10 cellular contexts compared by ENCODE assay signal in genomic region chr19:47020132-47020805, GRCh38. TPM values are rescaled to one million over a fixed set of nuclear protein-coding genes. Genes with fewer than 3 reads are reported as not detected.
DNase-seq lines count a peak whose midpoint lies in the region; ATAC-seq and TF ChIP-seq lines count a peak whose summit lies in the region.
"Had no signal": no experiment of that assay in that cellular context is flagged by ENCODE, and none has a peak within 500 bp of the region (broad histone marks: within the 10 kb centered on the region; RNA-seq: fewer than 3 reads in every experiment).

No MANE protein-coding gene starts in this region.

- H3K79me1 ChIP-seq in IMR-90 (ENCODE audit: low read depth in 1 of 2, low read length in 2 of 2): no peaks in the 10 kb centered on the region

- H3K4me1 ChIP-seq in CD4-positive, alpha-beta memory T cell (ENCODE audit: insufficient read depth, low read length): peaks cover 31% of the 10 kb centered on the region
- H3K4me1 ChIP-seq in IMR-90 (ENCODE audit: control insufficient read depth, insufficient read depth, low read length): peaks cover 4% of the 10 kb centered on the region; the same call in 1 of the 2 replicates
- peaks cover 3% of the 10 kb centered on the region for H3K4me1 ChIP-seq in osteoblast (ENCODE audit: insufficient read depth, low read length)
- peaks cover 23 to 42% (median 25%) of the 10 kb centered on the region in 3 donors for H3K4me1 ChIP-seq in esophagus squamous epithelium

- H3K4me3 ChIP-seq in CD4-positive, alpha-beta memory T cell (ENCODE audit: low read length in 2 of 2): no peak overlapping the region
- H3K4me3 ChIP-seq in IMR-90 (ENCODE audit: insufficient read depth, low read depth, low read length) (peak overlapping the region; percentile 45), osteoblast (ENCODE audit: insufficient read depth, low read length) (peak overlapping the region; percentile 69), esophagus squamous epithelium (peak overlapping the region in 2 of 4 donors; percentile 37 to 57)

- H3K9me3 ChIP-seq in CD4-positive, alpha-beta memory T cell (ENCODE audit: control insufficient read depth in 1 of 2, low read length in 2 of 2): no peaks in the 10 kb centered on the region
- H3K9me3 ChIP-seq in IMR-90 (ENCODE audit: control insufficient read depth, insufficient read depth, low read length) (no peaks in the 10 kb centered on the region), osteoblast (ENCODE audit: low read depth, low read length) (no peaks in the 10 kb centered on the region), esophagus squamous epithelium (no peaks in the 10 kb centered on the region)

- H3K9me1 ChIP-seq in IMR-90 (ENCODE audit: insufficient read depth, low read length): no peaks in the 10 kb centered on the region

- no peaks in the 10 kb centered on the region for H3K9me3 Mint-ChIP-seq in CD4-positive, alpha-beta memory T cell
- H3K9me3 Mint-ChIP-seq in effector memory CD8-positive, alpha-beta T cell: no peaks in the 10 kb centered on the region
- H3K9me3 Mint-ChIP-seq in activated T-helper 1 cell treated with anti-CD3 and anti-CD28 coated beads, Interleukin-12 subunit alpha, Interleukin-12 subunit beta, Interleukin-2, Interleukin-4 antibody, amounts not matched to agents 30 ng/mL and 10 ng/mL and 1 ng/mL, durations not matched to agents 14 hours and 24 hours and 36 hours: no peaks in the 10 kb centered on the region
- H3K9me3 Mint-ChIP-seq: natural killer cell had no signal

- dilution Hi-C loops in IMR-90 (cut with HindIII; ENCODE audit: low sequenced_read_pairs, unreplicated experiment): no loop called here

- H3K4me1 Mint-ChIP-seq in CD4-positive, alpha-beta memory T cell: peaks cover 7 to 21% (median 15%) of the 10 kb centered on the region in 4 donors
- peaks cover 6 to 12% of the 10 kb centered on the region in 2 donors for H3K4me1 Mint-ChIP-seq in effector memory CD8-positive, alpha-beta T cell (ENCODE audit: low read depth in 2 of 2)
- H3K4me1 Mint-ChIP-seq in activated T-helper 1 cell treated with anti-CD3 and anti-CD28 coated beads, Interleukin-12 subunit alpha, Interleukin-12 subunit beta, Interleukin-2, Interleukin-4 antibody, amounts not matched to agents 30 ng/mL and 10 ng/mL and 1 ng/mL, durations not matched to agents 14 hours and 24 hours and 36 hours (ENCODE audit: low read depth): peaks cover 6% of the 10 kb centered on the region

- H3K27ac Mint-ChIP-seq in CD4-positive, alpha-beta memory T cell: no peak overlapping the region
- H3K27ac Mint-ChIP-seq in effector memory CD8-positive, alpha-beta T cell: peak overlapping the region in 1 of 2 donors; percentile 51
- no peak overlapping the region for H3K27ac Mint-ChIP-seq in activated T-helper 1 cell treated with anti-CD3 and anti-CD28 coated beads, Interleukin-12 subunit alpha, Interleukin-12 subunit beta, Interleukin-2, Interleukin-4 antibody, amounts not matched to agents 30 ng/mL and 10 ng/mL and 1 ng/mL, durations not matched to agents 14 hours and 24 hours and 36 hours
- H3K27ac Mint-ChIP-seq: natural killer cell had no signal

- H3K18ac ChIP-seq in IMR-90 (ENCODE audit: low read depth, low read length): no peak overlapping the region

- H3K4me2 ChIP-seq in IMR-90 (ENCODE audit: low read depth, low read length) (peak overlapping the region; percentile 75), osteoblast (ENCODE audit: insufficient read depth, low read length) (peak overlapping the region; percentile 84)

- peak overlapping the region in 5 of 8 donors; percentile 17 to 65 (median 25) for H3K4me3 Mint-ChIP-seq in CD4-positive, alpha-beta memory T cell
- H3K4me3 Mint-ChIP-seq in effector memory CD8-positive, alpha-beta T cell: peak overlapping the region; percentile 50 to 63
- H3K4me3 Mint-ChIP-seq in activated T-helper 1 cell treated with anti-CD3 and anti-CD28 coated beads, Interleukin-12 subunit alpha, Interleukin-12 subunit beta, Interleukin-2, Interleukin-4 antibody, amounts not matched to agents 30 ng/mL and 10 ng/mL and 1 ng/mL, durations not matched to agents 14 hours and 24 hours and 36 hours: no peak overlapping the region

- 1% methylated on average over 34 of the region's 62 CpGs; no CpG with 5 or more reads in 1 of the 2 experiments for WGBS in IMR-90 (ENCODE audit: extremely low coverage in 2 of 2, insufficient read length in 1 of 2), 2 experiments
- 0% methylated on average over 1 to 3 of the region's 62 CpGs for WGBS in esophagus squamous epithelium, 2 donors

- H4K91ac ChIP-seq in IMR-90 (ENCODE audit: insufficient read depth, low read depth, low read length): no peak overlapping the region

- no peak overlapping the region for H2BK5ac ChIP-seq in IMR-90 (ENCODE audit: low read depth, low read length, poor library complexity, severe bottlenecking)

- H2BK15ac ChIP-seq in IMR-90 (ENCODE audit: low read depth, low read length): no peak overlapping the region

- no peak overlapping the region for H3K14ac ChIP-seq in IMR-90 (replicated peaks; ENCODE audit: low read depth, low read length)

- no peak overlapping the region for H3K27ac ChIP-seq in CD4-positive, alpha-beta memory T cell (ENCODE audit: low read depth, low read length)
- H3K27ac ChIP-seq in IMR-90 (ENCODE audit: insufficient read depth, low read length) (no peak overlapping the region), osteoblast (ENCODE audit: low read depth, low read length) (no peak overlapping the region), esophagus squamous epithelium (no peak overlapping the region)

- BruUV-seq in IMR-90 (replicated peaks; lab: Mats Ljungman, UMichigan): no TSS peak

- H3K27me3 Mint-ChIP-seq in CD4-positive, alpha-beta memory T cell: peaks cover 28 to 29% of the 10 kb centered on the region in 2 donors
- peaks cover 32 to 65% of the 10 kb centered on the region in 2 donors for H3K27me3 Mint-ChIP-seq in effector memory CD8-positive, alpha-beta T cell
- H3K27me3 Mint-ChIP-seq in activated T-helper 1 cell treated with anti-CD3 and anti-CD28 coated beads, Interleukin-12 subunit alpha, Interleukin-12 subunit beta, Interleukin-2, Interleukin-4 antibody, amounts not matched to agents 30 ng/mL and 10 ng/mL and 1 ng/mL, durations not matched to agents 14 hours and 24 hours and 36 hours (ENCODE audit: insufficient read depth): peaks cover 60% of the 10 kb centered on the region

- TF ChIP-seq POLR2A in IMR-90 (IDR thresholded peaks at IDR 0.05; ENCODE audit: low read depth, low read length) (no peak), esophagus squamous epithelium (IDR thresholded peaks at IDR 0.05) (no peak)

- H4K20me1 ChIP-seq in IMR-90 (ENCODE audit: insufficient read depth, low read length): peaks cover 6% of the 10 kb centered on the region; the same call in 1 of the 2 replicates
- no peaks in the 10 kb centered on the region for H4K20me1 ChIP-seq in osteoblast (ENCODE audit: insufficient read depth, low read length)

- POLR2A ChIA-PET in CD4-positive, alpha-beta memory T cell (lab: Charles Lee; ENCODE audit: partially characterized antibody): no interaction called here
- POLR2A ChIA-PET in IMR-90 (lab: Charles Lee; ENCODE audit: unreplicated experiment): no interaction called here

- no peak for TF ChIP-seq CTCF in IMR-90 (conservative IDR thresholded peaks at IDR 0.05; ENCODE audit: low read depth, low read length)
- no peak for TF ChIP-seq CTCF in osteoblast (IDR thresholded peaks at IDR 0.05; ENCODE audit: extremely low read depth, low read depth, low read length)
- TF ChIP-seq CTCF in esophagus squamous epithelium (IDR thresholded peaks at IDR 0.05): no peak

- no peak for DNase-seq in CD4-positive, alpha-beta memory T cell
- DNase-seq in IMR-90 (no peak), osteoblast (ENCODE audit: insufficient read length, low spot score, missing footprints) (peak; percentile 94), esophagus squamous epithelium (lab: John Stamatoyannopoulos, UW) (no peak), NAMALWA (ENCODE audit: low spot score) (no peak)
- DNase-seq in effector memory CD8-positive, alpha-beta T cell: no peak
- no peak for DNase-seq in stimulated activated naive CD4-positive, alpha-beta T cell treated with Interleukin-2 at 50 U/mL for 16 hours (lab: John Stamatoyannopoulos, UW)
- DNase-seq in activated T-helper 1 cell treated with anti-CD3 and anti-CD28 coated beads, Interleukin-12 subunit alpha, Interleukin-12 subunit beta, Interleukin-2, Interleukin-4 antibody, amounts not matched to agents 30 ng/mL and 10 ng/mL and 1 ng/mL, durations not matched to agents 14 hours and 24 hours and 36 hours (ENCODE audit: low spot score): no peak
- DNase-seq: erythroblast, natural killer cell had no signal

- in situ Hi-C loops in IMR-90 (cut with MboI; ENCODE audit: low sequenced_read_pairs): no loop called here

- peaks cover 26% of the 10 kb centered on the region for H3K27me3 ChIP-seq in CD4-positive, alpha-beta memory T cell (ENCODE audit: insufficient read depth, low read length)
- H3K27me3 ChIP-seq in IMR-90 (ENCODE audit: control insufficient read depth, insufficient read depth, low read length): peaks cover 44% of the 10 kb centered on the region
- peaks cover 4% of the 10 kb centered on the region for H3K27me3 ChIP-seq in osteoblast (ENCODE audit: insufficient read depth, low read length)
- H3K27me3 ChIP-seq in esophagus squamous epithelium: peaks cover 29 to 65% (median 37%) of the 10 kb centered on the region in 4 donors

- H4K5ac ChIP-seq in IMR-90 (ENCODE audit: low read depth, low read length): no peak overlapping the region

- no peak overlapping the region for H3K23ac ChIP-seq in IMR-90 (ENCODE audit: low read depth, low read length)

- H3K56ac ChIP-seq in IMR-90 (ENCODE audit: extremely low read depth, insufficient read depth, low read length): no peak overlapping the region

- H2AK5ac ChIP-seq in IMR-90 (ENCODE audit: low read depth, low read length): no peak overlapping the region

- no peak for TF ChIP-seq RAD21 in IMR-90 (IDR thresholded peaks at IDR 0.05; ENCODE audit: low read length)

- H3K9ac ChIP-seq in IMR-90 (ENCODE audit: low read depth, low read length): no peak overlapping the region

- H4K8ac ChIP-seq in IMR-90 (ENCODE audit: low read depth in 2 of 2, low read length in 2 of 2): no peak overlapping the region

- intact Hi-C loops in CD4-positive, alpha-beta memory T cell (cut with micrococcal nuclease): no loop called here
- intact Hi-C loops in IMR-90 (cut with micrococcal nuclease): no loop called here
- intact Hi-C loops in esophagus squamous epithelium (cut with DNase I): no loop called here
- intact Hi-C loops in activated T-helper 1 cell treated with anti-CD3 and anti-CD28 coated beads, Interleukin-12 subunit alpha, Interleukin-12 subunit beta, Interleukin-2, Interleukin-4 antibody, amounts not matched to agents 30 ng/mL and 10 ng/mL and 1 ng/mL, durations not matched to agents 14 hours and 24 hours and 36 hours (cut with micrococcal nuclease): no loop called here

- H2BK20ac ChIP-seq in IMR-90 (ENCODE audit: low read depth, low read length): no peak overlapping the region

- H3K36me3 ChIP-seq in CD4-positive, alpha-beta memory T cell (ENCODE audit: insufficient read depth, low read length): no peaks in the 10 kb centered on the region
- no peaks in the 10 kb centered on the region for H3K36me3 ChIP-seq in IMR-90 (ENCODE audit: control insufficient read depth, insufficient read depth, low read length)
- H3K36me3 ChIP-seq in osteoblast (ENCODE audit: insufficient read depth, low read length): no peaks in the 10 kb centered on the region
- no peaks in the 10 kb centered on the region for H3K36me3 ChIP-seq in esophagus squamous epithelium

- peak; percentile 50 for ATAC-seq in IMR-90 (ENCODE audit: low read depth)
- ATAC-seq in effector memory CD8-positive, alpha-beta T cell (replicated peaks): peak; percentile 34

- H2BK120ac ChIP-seq in IMR-90 (ENCODE audit: low read depth, low read length): no peak overlapping the region

- H2AFZ ChIP-seq in IMR-90 (replicated peaks; ENCODE audit: low read length, poor library complexity): peak overlapping the region; percentile 63
- H2AFZ ChIP-seq in osteoblast (ENCODE audit: low read length): no peak overlapping the region

- CTCF ChIA-PET in CD4-positive, alpha-beta memory T cell (lab: Charles Lee; ENCODE audit: partially characterized antibody): no interaction called here
- CTCF ChIA-PET in IMR-90 (lab: Yijun Ruan, JAX): interaction anchor here (0.6 kb wide), 1 partner anchor 29 kb away, joined by 3 read pairs; no protein-coding TSS in a partner anchor

- H2AK9ac ChIP-seq in IMR-90 (replicated peaks; ENCODE audit: low read depth, low read length, poor library complexity): peak overlapping the region; percentile 85

- no peaks in the 10 kb centered on the region for H3K79me2 ChIP-seq in osteoblast (ENCODE audit: insufficient read depth, low read length)

- H3K36me3 Mint-ChIP-seq in CD4-positive, alpha-beta memory T cell: no peaks in the 10 kb centered on the region
- H3K36me3 Mint-ChIP-seq in effector memory CD8-positive, alpha-beta T cell (ENCODE audit: insufficient read depth): peaks cover 3% of the 10 kb centered on the region
- peaks cover 1% of the 10 kb centered on the region for H3K36me3 Mint-ChIP-seq in activated T-helper 1 cell treated with anti-CD3 and anti-CD28 coated beads, Interleukin-12 subunit alpha, Interleukin-12 subunit beta, Interleukin-2, Interleukin-4 antibody, amounts not matched to agents 30 ng/mL and 10 ng/mL and 1 ng/mL, durations not matched to agents 14 hours and 24 hours and 36 hours (ENCODE audit: low read depth)
- H3K36me3 Mint-ChIP-seq: natural killer cell had no signal

- no peak overlapping the region for H3K4ac ChIP-seq in IMR-90 (ENCODE audit: low read depth, low read length)

RNA-seq across cellular contexts. Expression of gene NPAS1, which starts 0.6 kb away (rescaled TPM):
- under 1 TPM; 0.35 to 0.64 TPM for total RNA-seq in CD4-positive, alpha-beta memory T cell
- not detected for polyA plus RNA-seq in CD4-positive, alpha-beta memory T cell
- 0.36 and 0.56 TPM in 2 replicates for total RNA-seq in IMR-90 (2012; rRNA removed)
- polyA plus RNA-seq in IMR-90 (2012; rRNA removed): 5.7 and 7.4 TPM in 2 replicates
- polyA plus RNA-seq in IMR-90 (2012; cell fraction: cytosol; rRNA removed): 6.7 and 7.2 TPM in 2 replicates
- polyA plus RNA-seq in IMR-90 (2012; cell fraction: nucleus; rRNA removed; ENCODE audit: low replicate concordance): 6.1 and 23.6 TPM in 2 replicates
- total RNA-seq in osteoblast: 0.72 and 1.2 TPM in 2 replicates
- 1 to 10 TPM in 2 of 4 donors, under 1 TPM in 1, not detected in 1; 0.18 to 4.3 (median 1.1) TPM for total RNA-seq in esophagus squamous epithelium
- 0.39 and 0.49 TPM in 2 replicates for total RNA-seq in activated T-helper 1 cell treated with anti-CD3 and anti-CD28 coated beads, Interleukin-12 subunit alpha, Interleukin-12 subunit beta, Interleukin-2, Interleukin-4 antibody, amounts not matched to agents 30 ng/mL and 10 ng/mL and 1 ng/mL, durations not matched to agents 14 hours and 24 hours and 36 hours

RNA-seq across cellular contexts. Expression of gene TMEM160, which starts 28.2 kb away (rescaled TPM):
- 10 to 100 TPM; 34.1 to 36.0 TPM for total RNA-seq in CD4-positive, alpha-beta memory T cell
- polyA plus RNA-seq in CD4-positive, alpha-beta memory T cell: 100 to 1,000 TPM; 112 to 133 TPM
- total RNA-seq in IMR-90 (2012; rRNA removed) (9.2 and 10.6 TPM in 2 replicates), osteoblast (13.4 and 15.3 TPM in 2 replicates), esophagus squamous epithelium (10 to 100 TPM; 24.8 to 51.4 (median 38.6) TPM)
- polyA plus RNA-seq in IMR-90 (2012; rRNA removed): 25.7 and 48.9 TPM in 2 replicates
- polyA plus RNA-seq in IMR-90 (2012; cell fraction: cytosol; rRNA removed): 61.5 and 62.1 TPM in 2 replicates
- 7.7 and 30.6 TPM in 2 replicates for polyA plus RNA-seq in IMR-90 (2012; cell fraction: nucleus; rRNA removed; ENCODE audit: low replicate concordance)
- 51.0 and 52.1 TPM in 2 replicates for total RNA-seq in activated T-helper 1 cell treated with anti-CD3 and anti-CD28 coated beads, Interleukin-12 subunit alpha, Interleukin-12 subunit beta, Interleukin-2, Interleukin-4 antibody, amounts not matched to agents 30 ng/mL and 10 ng/mL and 1 ng/mL, durations not matched to agents 14 hours and 24 hours and 36 hours

Comparison
In these comparisons a context has a peak if more than half of its experiments do, and no peak if none do; other contexts are left out.
1. H3K4me3 ChIP-seq: peak in IMR-90 (single experiment) and osteoblast (single experiment); none in CD4-positive, alpha-beta memory T cell (0 of 2).